8 cellular contexts compared by ENCODE assay signal in the genomic region with DNA sequence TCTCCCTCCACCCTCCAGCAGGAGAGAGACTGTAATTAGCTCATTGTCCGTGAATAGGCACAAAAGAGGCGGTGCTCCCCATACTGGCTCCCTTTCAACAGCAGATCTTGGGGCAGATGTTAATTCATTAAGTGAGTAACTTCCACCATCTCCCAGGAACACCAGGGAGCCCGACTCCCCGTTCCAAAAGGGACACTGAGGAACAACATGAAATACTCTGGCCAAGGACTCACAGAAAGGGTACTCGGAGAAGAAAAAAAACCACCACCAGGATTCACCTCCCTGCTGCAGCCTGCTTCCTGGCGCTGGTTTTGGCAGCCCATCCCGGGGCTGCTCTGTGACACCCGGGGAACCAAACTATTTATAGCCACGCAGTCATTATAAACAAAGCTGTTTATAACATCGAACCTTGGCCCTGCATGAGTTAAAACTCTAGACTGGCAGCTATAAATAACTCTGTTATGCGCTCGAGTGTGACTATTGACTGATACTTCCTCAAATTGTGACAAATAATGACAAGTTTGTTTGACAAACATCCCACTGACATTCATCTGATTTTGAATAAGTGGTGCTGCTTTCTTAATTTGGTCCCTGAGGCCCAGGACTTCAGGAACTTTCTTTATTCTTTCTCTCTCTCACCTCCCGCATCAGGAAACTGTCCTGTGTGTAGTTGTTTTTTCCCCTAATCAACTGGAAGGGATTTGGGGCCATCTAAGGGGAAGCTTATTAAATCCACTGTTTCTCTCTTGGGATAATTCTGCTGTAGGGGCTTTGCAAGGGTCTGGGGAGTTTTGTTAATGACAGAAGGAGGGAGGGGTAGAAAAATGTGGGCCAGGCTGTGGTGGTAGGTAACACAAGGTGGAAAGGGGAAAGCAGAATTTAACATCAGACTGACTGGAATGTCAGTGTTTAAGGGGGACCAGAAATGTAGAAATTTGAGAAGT.
DNase-seq lines count a peak whose midpoint lies in the region; ATAC-seq and TF ChIP-seq lines count a peak whose summit lies in the region.

No MANE protein-coding gene starts in this region.

- H3K79me2 ChIP-seq in SU-DHL-6 (ENCODE audit: insufficient read depth, low read length) = no peaks in the 10 kb centered on the region

- H3K27me3 ChIP-seq in HUES48 (ENCODE audit: control insufficient read depth, insufficient read depth, low read length) (no peaks in the 10 kb centered on the region), SU-DHL-6 (ENCODE audit: low read length) (no peaks in the 10 kb centered on the region), skeletal muscle satellite cell (ENCODE audit: control insufficient read depth, insufficient read depth, low read length) (no peaks in the 10 kb centered on the region)

- peak overlapping the region; percentile 69 for H3K27ac Mint-ChIP-seq in glutamatergic neuron (ENCODE audit: unreplicated experiment)

- H3K9me3 ChIP-seq in HUES48 (ENCODE audit: control insufficient read depth, insufficient read depth, low read length) = no peaks in the 10 kb centered on the region
- H3K9me3 ChIP-seq in SU-DHL-6 (ENCODE audit: insufficient read depth, low read length) = no peaks in the 10 kb centered on the region
- no peaks in the 10 kb centered on the region for H3K9me3 ChIP-seq in skeletal muscle satellite cell (replicated peaks; ENCODE audit: low read length)

- H3K9ac ChIP-seq in HUES48 (ENCODE audit: low read depth, low read length) (no peak overlapping the region), SU-DHL-6 (ENCODE audit: low read length) (no peak overlapping the region), skeletal muscle satellite cell (ENCODE audit: low read depth, low read length) (peak overlapping the region; percentile 51)

- H3K27me3 Mint-ChIP-seq in glutamatergic neuron (ENCODE audit: unreplicated experiment) = peaks cover 2% of the 10 kb centered on the region

- H3F3A ChIP-seq in SU-DHL-6 (ENCODE audit: insufficient read depth) = no peaks in the 10 kb centered on the region

- H3K27ac ChIP-seq in HUES48 (ENCODE audit: low read depth, low read length) (peak overlapping the region; percentile 88), SU-DHL-6 (ENCODE audit: low read depth, low read length) (no peak overlapping the region)

- peak overlapping the region; percentile 31 for H3K4me3 Mint-ChIP-seq in glutamatergic neuron (ENCODE audit: unreplicated experiment)

- DNase-seq in COR-L47 (lab: John Stamatoyannopoulos, UW) (peak; percentile 79), glutamatergic neuron (no peak), LoVo (ENCODE audit: low spot score) (no peak), middle frontal gyrus (ENCODE audit: extremely low spot score, low spot score) (no peak)

- H3K9me2 ChIP-seq in SU-DHL-6 (replicated peaks; ENCODE audit: insufficient read depth, low read length) = no peaks in the 10 kb centered on the region

- H3K4me2 ChIP-seq in SU-DHL-6 (ENCODE audit: low read depth, low read length, poor library complexity, severe bottlenecking) (peak overlapping the region; percentile 3), skeletal muscle satellite cell (ENCODE audit: low read length) (peak overlapping the region; percentile 79)

- H3K4me3 ChIP-seq in HUES48 (ENCODE audit: low read depth, low read length) (no peak overlapping the region), SU-DHL-6 (ENCODE audit: insufficient read depth, low read length, poor library complexity, severe bottlenecking) (no peak overlapping the region), skeletal muscle satellite cell (ENCODE audit: low read length) (peak overlapping the region; percentile 57)

- H3K36me3 Mint-ChIP-seq in glutamatergic neuron (ENCODE audit: unreplicated experiment) = no peaks in the 10 kb centered on the region

- H3K36me3 ChIP-seq in HUES48 (ENCODE audit: control insufficient read depth, insufficient read depth, low read length) (no peaks in the 10 kb centered on the region), SU-DHL-6 (ENCODE audit: low read length) (no peaks in the 10 kb centered on the region), skeletal muscle satellite cell (ENCODE audit: insufficient read depth, low read length) (no peaks in the 10 kb centered on the region)

- TF ChIP-seq CTCF in SU-DHL-6 (IDR thresholded peaks at IDR 0.05; ENCODE audit: insufficient read depth, low read length, poor library complexity, severe bottlenecking) = no peak
- TF ChIP-seq CTCF in glutamatergic neuron (IDR thresholded peaks at IDR 0.05; ENCODE audit: partially characterized antibody, unreplicated experiment) = no peak

- peaks cover 30% of the 10 kb centered on the region for H3K4me1 Mint-ChIP-seq in glutamatergic neuron (ENCODE audit: low read depth, unreplicated experiment)

- no peaks in the 10 kb centered on the region for H4K20me1 ChIP-seq in SU-DHL-6 (ENCODE audit: low read depth, low read length)

- H3K4me1 ChIP-seq in HUES48 (ENCODE audit: control insufficient read depth, insufficient read depth, low read length) (peaks cover 40% of the 10 kb centered on the region), skeletal muscle satellite cell (ENCODE audit: control insufficient read depth, insufficient read depth, low read length) (peaks cover 22% of the 10 kb centered on the region)

- ATAC-seq in HG03045 (IDR thresholded peaks at IDR 0.05; ENCODE audit: unreplicated experiment) = no peak

- H2AFZ ChIP-seq in SU-DHL-6 (ENCODE audit: low read depth, low read length, severe bottlenecking) = no peak overlapping the region

- peaks cover 4% of the 10 kb centered on the region for H3K9me3 Mint-ChIP-seq in glutamatergic neuron (ENCODE audit: unreplicated experiment)
